8 cellular contexts compared by ENCODE assay signal in the genomic region with DNA sequence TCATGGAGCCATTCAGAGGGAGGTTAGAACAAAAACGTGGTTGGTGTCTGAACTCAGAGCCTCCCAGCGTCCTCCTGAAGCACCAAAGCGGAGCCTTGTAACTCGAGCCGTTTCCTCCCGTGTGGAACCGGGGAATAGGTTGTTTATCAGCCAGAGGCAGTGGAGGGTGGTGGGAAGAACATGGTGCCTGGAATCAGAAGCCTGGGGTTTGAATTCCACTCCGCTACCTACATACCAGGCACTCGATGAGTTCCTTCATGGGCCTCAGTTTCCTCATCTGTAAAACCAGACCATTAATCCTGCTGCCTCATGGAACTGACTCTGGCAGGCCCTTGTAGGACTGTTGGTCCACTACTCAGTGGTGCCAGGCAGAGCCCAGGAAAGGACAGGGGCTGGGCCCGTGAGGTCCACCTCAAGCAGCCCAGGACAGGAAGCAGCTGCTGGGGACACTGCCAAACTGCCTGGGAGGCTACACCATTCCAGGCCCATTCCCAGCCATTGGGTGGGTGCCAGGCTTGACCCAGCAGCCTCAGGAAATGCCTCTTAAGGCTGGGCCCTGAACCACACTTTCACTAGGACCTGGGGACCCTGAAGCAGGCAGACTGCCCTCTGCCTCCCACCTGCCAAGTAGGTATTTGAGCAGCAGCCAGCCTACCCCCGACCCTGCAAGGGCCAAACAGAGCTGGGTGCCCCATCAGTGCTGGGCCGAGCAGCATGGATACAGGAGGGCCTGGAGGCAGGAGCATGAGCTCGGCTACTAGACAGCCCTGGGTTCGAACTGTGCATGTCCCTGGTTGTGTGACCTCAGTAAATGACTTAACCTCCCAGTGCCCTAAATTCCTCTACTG. TPM values are rescaled to one million over a fixed set of nuclear protein-coding genes. Genes with fewer than 3 reads are reported as not detected.
A peak's percentile ranks its signal among the peaks of the same experiment; 100 is the strongest.
DNase-seq lines count a peak whose midpoint lies in the region; ATAC-seq and TF ChIP-seq lines count a peak whose summit lies in the region.

No MANE protein-coding gene starts in this region.

- H3K4me1 Mint-ChIP-seq in activated CD4-positive, alpha-beta T cell treated with anti-CD3 and anti-CD28 coated beads, Interleukin-2, amount 10 ng/mL, durations not matched to agents 7 days and 5 days = peaks cover 12% of the 10 kb centered on the region

- no peaks in the 10 kb centered on the region for H3K9me3 Mint-ChIP-seq in activated CD4-positive, alpha-beta T cell treated with anti-CD3 and anti-CD28 coated beads, Interleukin-2, amount 10 ng/mL, durations not matched to agents 7 days and 5 days

- peak overlapping the region; percentile 56 for H3K4me2 ChIP-seq in OCI-LY7 (ENCODE audit: low read length)

- 35 to 45% (median 41%) methylated on average over 14 of the region's 14 CpGs for WGBS in psoas muscle, 3 donors

- H3K9me2 ChIP-seq in OCI-LY7 (ENCODE audit: insufficient read depth, low read length) = no peaks in the 10 kb centered on the region

- peaks cover 3% of the 10 kb centered on the region for H3K36me3 Mint-ChIP-seq in activated CD4-positive, alpha-beta T cell treated with anti-CD3 and anti-CD28 coated beads, Interleukin-2, amount 10 ng/mL, durations not matched to agents 7 days and 5 days (ENCODE audit: low read depth)

- peaks cover 25% of the 10 kb centered on the region for H3K79me2 ChIP-seq in OCI-LY7 (ENCODE audit: insufficient read depth, low read depth, low read length)

- H3K4me3 ChIP-seq in OCI-LY7 (ENCODE audit: low read depth, low read length, poor library complexity, severe bottlenecking) = no peak overlapping the region
- no peak overlapping the region for H3K4me3 ChIP-seq in foreskin fibroblast (ENCODE audit: low read depth in 1 of 2, low read length in 2 of 2)
- no peak overlapping the region for H3K4me3 ChIP-seq in psoas muscle

- H2AFZ ChIP-seq in OCI-LY7 (ENCODE audit: low read length) = no peak overlapping the region

- H3K9me3 ChIP-seq in OCI-LY7 (ENCODE audit: low read length) (no peaks in the 10 kb centered on the region), psoas muscle (no peaks in the 10 kb centered on the region)

- peak; percentile 50 for DNase-seq in GM03348 (ENCODE audit: low spot score)
- DNase-seq in OCI-LY7 (ENCODE audit: low spot score) = no peak
- DNase-seq in foreskin fibroblast = peak; percentile 21 to 54
- DNase-seq in psoas muscle = peak; percentile 59 to 72
- no peak for DNase-seq in NK-92 (lab: John Stamatoyannopoulos, UW; ENCODE audit: unreplicated experiment)
- DNase-seq in HPDE6-E6E7 (ENCODE audit: extremely low spot score) = no peak
- DNase-seq in activated CD4-positive, alpha-beta T cell treated with anti-CD3 and anti-CD28 coated beads, Interleukin-2, amount 10 ng/mL, durations not matched to agents 7 days and 5 days = no peak
- DNase-seq in cerebellum (ENCODE audit: low spot score) = no peak

- no TSS peak for BruUV-seq in OCI-LY7 (replicated peaks; lab: Mats Ljungman, UMichigan)

- intact Hi-C loops in OCI-LY7 (cut with micrococcal nuclease; ENCODE audit: unreplicated experiment) = no loop called here
- intact Hi-C loops in psoas muscle (cut with DNase I) = loop anchor here (1.0 to 10.0 kb wide), 4 partner anchors 58 to 340 kb away; a partner anchor contains a TSS

- CTCF ChIA-PET in OCI-LY7 (lab: Charles Lee; ENCODE audit: unreplicated experiment) = interaction anchor here (0.7 to 2.1 kb wide), 6 partner anchors 14 to 62 kb away, joined by 3 to 9 read pairs (median 6); no protein-coding TSS in a partner anchor
- CTCF ChIA-PET in activated CD4-positive, alpha-beta T cell treated with anti-CD3 and anti-CD28 coated beads, Interleukin-2, amount 10 ng/mL, durations not matched to agents 7 days and 5 days (lab: Charles Lee) = interaction anchor here (0.6 to 3.5 kb wide), 15 partner anchors 10 to 449 kb away, joined by 3 to 31 read pairs (median 6); no protein-coding TSS in a partner anchor

- no peaks in the 10 kb centered on the region for H4K20me1 ChIP-seq in OCI-LY7 (ENCODE audit: insufficient read depth, low read length)

- H3K27ac ChIP-seq in OCI-LY7 (ENCODE audit: low read depth, low read length, poor library complexity, severe bottlenecking) (peak overlapping the region; percentile 92), psoas muscle (no peak overlapping the region)

- no peak overlapping the region for H3K27ac Mint-ChIP-seq in activated CD4-positive, alpha-beta T cell treated with anti-CD3 and anti-CD28 coated beads, Interleukin-2, amount 10 ng/mL, durations not matched to agents 7 days and 5 days

- POLR2A ChIA-PET in OCI-LY7 (lab: Charles Lee) = interaction anchor here (0.6 to 2.6 kb wide), 7 partner anchors 21 to 86 kb away, joined by 3 to 15 read pairs (median 3); no protein-coding TSS in a partner anchor
- POLR2A ChIA-PET in activated CD4-positive, alpha-beta T cell treated with anti-CD3 and anti-CD28 coated beads, Interleukin-2, amount 10 ng/mL, durations not matched to agents 7 days and 5 days (lab: Charles Lee) = no interaction called here

- peaks cover 55% of the 10 kb centered on the region for H3K36me3 ChIP-seq in OCI-LY7 (ENCODE audit: insufficient read depth, low read length)
- H3K36me3 ChIP-seq in psoas muscle (ENCODE audit: insufficient read depth in 1 of 2, low read depth in 1 of 2) = peaks cover 0 to 15% of the 10 kb centered on the region in 2 donors

- no peak overlapping the region for H3K4me3 Mint-ChIP-seq in activated CD4-positive, alpha-beta T cell treated with anti-CD3 and anti-CD28 coated beads, Interleukin-2, amount 10 ng/mL, durations not matched to agents 7 days and 5 days

- no peaks in the 10 kb centered on the region for H3K27me3 Mint-ChIP-seq in activated CD4-positive, alpha-beta T cell treated with anti-CD3 and anti-CD28 coated beads, Interleukin-2, amount 10 ng/mL, durations not matched to agents 7 days and 5 days

- no peaks in the 10 kb centered on the region for H3K27me3 ChIP-seq in psoas muscle (ENCODE audit: insufficient read depth in 3 of 3, low read length in 2 of 3)

- no peak for TF ChIP-seq CTCF in OCI-LY7 (conservative IDR thresholded peaks at IDR 0.05; ENCODE audit: low read length)
- no peak for TF ChIP-seq CTCF in foreskin fibroblast (IDR thresholded peaks at IDR 0.05; ENCODE audit: low read depth, low read length)
- TF ChIP-seq CTCF in psoas muscle (IDR thresholded peaks at IDR 0.05) = no peak

- ATAC-seq in psoas muscle = peak; percentile 35 to 68 (median 44)

- H3K4me1 ChIP-seq in OCI-LY7 (ENCODE audit: insufficient read depth, low read length, poor library complexity, severe bottlenecking) = peaks cover 91% of the 10 kb centered on the region
- H3K4me1 ChIP-seq in psoas muscle = peaks cover 15% of the 10 kb centered on the region

RNA-seq across cellular contexts. Expression of a gene that starts 33.4 kb away (rescaled TPM):
- 9.5 and 13.3 TPM in 2 replicates for total RNA-seq in OCI-LY7 (2014; rRNA removed; shearing (Covaris generic))
- total RNA-seq in OCI-LY7 (2022) (91.6 and 108 TPM in 2 replicates), psoas muscle (1 to 10 TPM; 3.2 to 8.4 (median 4.5) TPM), cerebellum (0.73 TPM)
- 1 to 10 TPM; 3.5 to 4.9 (median 3.9) TPM for polyA plus RNA-seq in psoas muscle
- total RNA-seq in activated CD4-positive, alpha-beta T cell treated with anti-CD3 and anti-CD28 coated beads, Interleukin-2, amount 10 ng/mL, durations not matched to agents 7 days and 5 days = 10 to 100 TPM; 19.9 to 23.5 TPM

Comparison
In these comparisons a context has a peak if more than half of its experiments do, and no peak if none do; other contexts are left out.
1. DNase-seq: peak in GM03348 (single experiment), foreskin fibroblast (2 of 2) and psoas muscle (2 of 2); none in OCI-LY7 (single experiment), NK-92 (single experiment), HPDE6-E6E7 (single experiment), activated CD4-positive, alpha-beta T cell treated with anti-CD3 and anti-CD28 coated beads, Interleukin-2, amount 10 ng/mL, durations not matched to agents 7 days and 5 days (single experiment) and cerebellum (single experiment).